1 cellular context compared by ENCODE assay signal in genomic region chr10:119020627-119020946, GRCh38.
TF ChIP-seq lines count a peak whose summit lies in the region.

No MANE protein-coding gene starts in this region.

TF ChIP-seq in K562, 482 proteins besides CTCF, POLR2A, EP300 and RAD21 (continued from another document):
- TF ChIP-seq KAT8 (IDR thresholded peaks at IDR 0.05; ENCODE audit: low read depth) (no peak), WHSC1 (IDR thresholded peaks at IDR 0.05; ENCODE audit: low read length) (no peak), TAL1 (IDR thresholded peaks at IDR 0.05) (no peak)
